24 cellular contexts compared by ENCODE assay signal in genomic region chr10:119736220-119736619, GRCh38.
"Had no signal": no experiment of that assay in that cellular context is flagged by ENCODE, and none has a peak within 500 bp of the region (broad histone marks: within the 10 kb centered on the region; RNA-seq: fewer than 3 reads in every experiment).

No MANE protein-coding gene starts in this region.

- H3K4me3 Mint-ChIP-seq: T-helper 1 cell treated with Interleukin-12 subunit alpha and Interleukin-12 subunit beta and Interleukin-4 antibody, amounts not matched to agents 30 μg/mL and 1 μg/mL, for 36 hours had no signal

- H3K27ac Mint-ChIP-seq: T-cell; T-helper 1 cell treated with Interleukin-12 subunit alpha and Interleukin-12 subunit beta and Interleukin-4 antibody, amounts not matched to agents 30 μg/mL and 1 μg/mL, for 36 hours had no signal

- H3K4me2 ChIP-seq: KMS-11 had no signal

- FAIRE-seq: RCC 7860 had no signal

- H3K9me3 Mint-ChIP-seq: T-cell; T-helper 1 cell treated with Interleukin-12 subunit alpha and Interleukin-12 subunit beta and Interleukin-4 antibody, amounts not matched to agents 30 μg/mL and 1 μg/mL, for 36 hours had no signal

- H3K27me3 Mint-ChIP-seq: T-cell had no signal

- DNase-seq: Kasumi-1, MV-4-11, NCI-H1048, NCI-H1105, NCI-H1417, NCI-H1436 treated with DMSO at 0.1 percent for 48 hours, NCI-H1694, NCI-H1930, NCI-H2081 treated with DMSO at 0.1 percent for 48 hours, NCI-H2171, NCI-H226, NCI-H446, NCI-H510A, NCI-H524 treated with DMSO at 0.1 percent for 48 hours, NCI-H69, NCI-H774, RPMI8226, SHP77, SK-N-SH, SW 1271, T-cell had no signal

- ATAC-seq: T-cell had no signal

- H3K36me3 Mint-ChIP-seq: T-cell had no signal

- H3K9me3 ChIP-seq: SK-N-SH had no signal

- H3K9ac ChIP-seq: KMS-11, SK-N-SH had no signal

- H3K27ac ChIP-seq: KMS-11 had no signal
